Comparison of ENCODE assay signal across 8 cellular contexts in the genomic region with DNA sequence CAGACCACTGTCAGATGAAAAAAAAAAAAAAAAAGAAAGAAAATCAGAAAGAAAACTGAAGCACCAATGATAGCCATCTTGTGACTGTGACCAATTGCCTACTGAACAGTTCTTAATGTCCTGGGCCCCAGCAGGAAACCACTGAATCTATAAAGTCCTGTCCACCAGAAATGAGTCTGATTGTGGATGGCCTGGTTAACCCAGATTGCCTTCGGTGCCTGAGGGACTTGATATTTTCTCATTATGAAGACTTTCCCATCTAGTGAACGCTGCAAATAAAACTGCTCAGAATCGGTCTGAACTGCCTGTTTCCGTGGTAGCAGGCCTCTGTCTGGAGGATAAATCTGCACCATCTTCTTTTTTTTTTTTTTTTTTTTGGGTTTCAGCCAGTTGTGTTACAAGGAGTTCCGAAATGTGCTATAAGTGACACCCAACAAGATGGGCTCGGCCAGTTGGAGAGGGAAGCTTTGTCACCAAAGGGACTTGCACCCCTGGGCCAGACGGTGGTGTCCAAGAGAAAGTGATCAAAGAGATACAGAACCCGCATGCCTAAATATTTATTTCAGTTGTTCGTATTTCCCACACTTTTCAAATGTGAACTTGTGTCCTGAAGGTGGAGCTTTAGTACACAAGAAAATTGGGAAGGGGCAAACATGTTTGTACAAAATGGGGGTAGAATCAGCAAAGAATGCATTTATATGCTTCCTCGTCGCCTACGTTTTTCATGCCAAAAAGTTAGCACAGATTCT. TPM values are rescaled to one million over a fixed set of nuclear protein-coding genes. Genes with fewer than 3 reads are reported as not detected.
DNase-seq lines count a peak whose midpoint lies in the region; ATAC-seq and TF ChIP-seq lines count a peak whose summit lies in the region.

No MANE protein-coding gene starts in this region.

- peaks cover 3% of the 10 kb centered on the region for H3K4me1 ChIP-seq in adipocyte (ENCODE audit: control insufficient read depth, insufficient read depth, low read length)

- TF ChIP-seq CTCF in HFFc6 (IDR thresholded peaks at IDR 0.05) = peak; percentile 74

- H3K36me3 ChIP-seq in adipocyte (ENCODE audit: control insufficient read depth, insufficient read depth, low read length, severe bottlenecking) = no peaks in the 10 kb centered on the region

- H3K9ac ChIP-seq in adipocyte (ENCODE audit: low read length) = no peak overlapping the region

- H3K27ac Mint-ChIP-seq in HFFc6 = no peak overlapping the region

- H3K9me3 ChIP-seq in adipocyte (ENCODE audit: control insufficient read depth, low read length) = no peaks in the 10 kb centered on the region

- H3K27me3 Mint-ChIP-seq in HFFc6 (ENCODE audit: insufficient read depth) = peaks cover 41% of the 10 kb centered on the region

- H3K36me3 Mint-ChIP-seq in HFFc6 (ENCODE audit: low read depth) = no peaks in the 10 kb centered on the region

- peaks cover 48% of the 10 kb centered on the region for H3K27me3 ChIP-seq in adipocyte (replicated peaks; ENCODE audit: control insufficient read depth, insufficient read depth, low read length)

- no peaks in the 10 kb centered on the region for H3K9me3 Mint-ChIP-seq in HFFc6

- ATAC-seq in HG02571 (IDR thresholded peaks at IDR 0.05; ENCODE audit: unreplicated experiment) = no peak
- ATAC-seq in GM18511 (IDR thresholded peaks at IDR 0.05; ENCODE audit: unreplicated experiment) = no peak

- no peak overlapping the region for H3K4me3 ChIP-seq in adipocyte (ENCODE audit: low read length)

- H3K4me3 Mint-ChIP-seq in HFFc6 = no peak overlapping the region

- H3K4me1 Mint-ChIP-seq in HFFc6 (ENCODE audit: low read depth) = peaks cover 7% of the 10 kb centered on the region

- DNase-seq in CD1c-positive myeloid dendritic cell (ENCODE audit: extremely low spot score) (peak; percentile 43), HFFc6 (peak; percentile 50), adipocyte (ENCODE audit: low read depth) (peak; percentile 77), medulla oblongata (ENCODE audit: extremely low spot score) (peak; percentile 77), SKM-1 (lab: John Stamatoyannopoulos, UW; ENCODE audit: unreplicated experiment) (no peak), kidney tubule cell (ENCODE audit: low spot score) (no peak)

RNA-seq across cellular contexts. Expression of gene PLXNC1, which starts 3.0 kb away (rescaled TPM):
- total RNA-seq in HFFc6 (2021; fragmentation: NEBNext Ultra II Directional; extraction: Animal tissue kit (Norgen Biotek cat#: 25700)) = under 1 TPM; 0.18 to 0.40 (median 0.22) TPM

Comparison
In these comparisons a context has a peak if more than half of its experiments do, and no peak if none do; other contexts are left out.
1. DNase-seq: peak in CD1c-positive myeloid dendritic cell (single experiment), HFFc6 (single experiment), adipocyte (single experiment) and medulla oblongata (single experiment); none in SKM-1 (single experiment) and kidney tubule cell (single experiment).